ENCODE assay signal across 8 cellular contexts in the genomic region with DNA sequence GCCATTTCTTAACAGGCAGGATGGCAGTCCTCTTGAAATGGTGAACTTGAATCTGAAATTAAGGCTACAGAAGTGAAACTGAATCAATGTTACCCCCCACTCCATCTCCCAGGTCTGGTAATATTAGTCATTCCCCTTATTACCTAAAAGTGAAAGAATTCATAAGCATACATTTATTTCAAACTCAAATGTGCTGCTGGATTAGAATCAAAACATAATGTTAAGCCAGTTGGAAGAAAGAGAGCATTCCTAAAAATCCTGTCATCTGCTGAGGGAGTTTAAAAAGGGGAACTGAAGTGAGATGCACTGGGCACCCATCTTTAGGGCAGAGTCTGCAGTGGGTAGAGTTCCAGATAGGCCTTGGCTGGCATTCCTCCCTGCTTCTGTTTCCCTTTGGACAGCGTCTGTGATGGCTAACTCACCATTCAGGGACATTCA. TPM values are rescaled to one million over a fixed set of nuclear protein-coding genes. Genes with fewer than 3 reads are reported as not detected.
DNase-seq lines count a peak whose midpoint lies in the region; ATAC-seq and TF ChIP-seq lines count a peak whose summit lies in the region.

No MANE protein-coding gene starts in this region.

- intact Hi-C loops in esophagus muscularis mucosa (cut with DNase I) = no loop called here

- H3K4me1 ChIP-seq in esophagus muscularis mucosa = peaks cover 48 to 70% (median 63%) of the 10 kb centered on the region in 4 donors

- no peak for ATAC-seq in GM19035 (IDR thresholded peaks at IDR 0.05; ENCODE audit: unreplicated experiment)

- no peaks in the 10 kb centered on the region for H3K9me3 ChIP-seq in esophagus muscularis mucosa

- H3K27me3 ChIP-seq in esophagus muscularis mucosa (no peaks in the 10 kb centered on the region), H7 (ENCODE audit: control insufficient read depth, insufficient read depth, low read length) (no peaks in the 10 kb centered on the region)

- H3K36me3 ChIP-seq in esophagus muscularis mucosa (no peaks in the 10 kb centered on the region), H7 (replicated peaks; ENCODE audit: control insufficient read depth, insufficient read depth, low read length) (peaks cover 2% of the 10 kb centered on the region; the same call in 1 of the 2 replicates)

- no peak for TF ChIP-seq POLR2A in esophagus muscularis mucosa (IDR thresholded peaks at IDR 0.05; ENCODE audit: low read depth)

- H3K4me3 ChIP-seq in esophagus muscularis mucosa = no peak overlapping the region
- H3K4me3 ChIP-seq in skin epidermis = no peak overlapping the region
- H3K4me3 ChIP-seq in H7 (ENCODE audit: insufficient read depth, low read depth, low read length) = no peak overlapping the region

- no peak for TF ChIP-seq EP300 in esophagus muscularis mucosa (IDR thresholded peaks at IDR 0.05)

- TF ChIP-seq CTCF in GM20000 (IDR thresholded peaks at IDR 0.05; ENCODE audit: extremely low read depth, missing control alignments) = no peak
- no peak for TF ChIP-seq CTCF in esophagus muscularis mucosa (IDR thresholded peaks at IDR 0.05)

- 0% methylated on average over 1 of the region's 1 CpG for WGBS in esophagus muscularis mucosa

- DNase-seq in GM20000 (ENCODE audit: low spot score) (peak; percentile 50), NCI-H69 (lab: John Stamatoyannopoulos, UW) (peak; percentile 14), esophagus muscularis mucosa (ENCODE audit: extremely low spot score) (no peak), NCI-H510A (lab: John Stamatoyannopoulos, UW) (no peak), H7 (no peak), NCI-H526 (lab: John Stamatoyannopoulos, UW) (no peak)

- H3K27ac ChIP-seq in esophagus muscularis mucosa (replicated peaks in 1 of 4) (peak overlapping the region; percentile 42 to 69 (median 58)), skin epidermis (peak overlapping the region in 13 of 21 experiments; percentile 10 to 78 (median 53))

RNA-seq across cellular contexts. Expression of a gene that starts 17.4 kb away (rescaled TPM):
- 10 to 100 TPM; 28.5 to 35.7 (median 32.7) TPM for total RNA-seq in esophagus muscularis mucosa
- 68.5 and 84.0 TPM in 2 replicates for total RNA-seq in H7 (2014; rRNA removed; shearing (Covaris generic))

RNA-seq across cellular contexts. Expression of a gene that starts 17.8 kb away (rescaled TPM):
- total RNA-seq in esophagus muscularis mucosa = 10 to 100 TPM; 22.4 to 40.4 (median 29.2) TPM
- total RNA-seq in H7 (2014; rRNA removed; shearing (Covaris generic)) = 41.9 and 50.9 TPM in 2 replicates

RNA-seq across cellular contexts. Expression of a gene that starts 33.3 kb away (rescaled TPM):
- under 1 TPM in 3 of 4 donors, not detected in 1; 0.33 to 0.71 (median 0.63) TPM for total RNA-seq in esophagus muscularis mucosa
- total RNA-seq in H7 (2014; rRNA removed; shearing (Covaris generic)) = 0.94 and 2.2 TPM in 2 replicates

Comparison
In these comparisons a context has a peak if more than half of its experiments do, and no peak if none do; other contexts are left out.
1. DNase-seq: peak in GM20000 (single experiment) and NCI-H69 (single experiment); none in esophagus muscularis mucosa (single experiment), NCI-H510A (single experiment), H7 (single experiment) and NCI-H526 (0 of 2).